ENCODE assay signal across 19 cellular contexts in genomic region chr10:32882076-32882475, GRCh38.
"Had no signal": no experiment of that assay in that cellular context is flagged by ENCODE, and none has a peak within 500 bp of the region (broad histone marks: within the 10 kb centered on the region; RNA-seq: fewer than 3 reads in every experiment).

No MANE protein-coding gene starts in this region.

- H3K36me3 Mint-ChIP-seq: stimulated activated memory B cell treated with anti-CD40 and anti-IgM and Interleukin-4, amounts not matched to agents 10 μg/mL and 1 μg/mL and 100 μg/mL, for 72 hours had no signal

- H3K4me3 Mint-ChIP-seq: naive thymus-derived CD4-positive, alpha-beta T cell; nephron progenitor cell; stimulated activated memory B cell treated with anti-CD40 and anti-IgM and Interleukin-4, amounts not matched to agents 10 μg/mL and 1 μg/mL and 100 μg/mL, for 72 hours; stimulated activated naive CD8-positive, alpha-beta T cell treated with anti-CD3 and anti-CD28 coated beads, Interleukin-15, Interleukin-2, amounts not matched to agents 100 ng/mL and 50 ng/mL, for 24 hours had no signal

- H3K36me3 ChIP-seq: spleen, tibial artery had no signal

- ATAC-seq: esophagus mucosa; left cardiac atrium; left ventricle myocardium superior; naive thymus-derived CD4-positive, alpha-beta T cell; sciatic nerve; stimulated activated memory B cell treated with anti-CD40 and anti-IgM and Interleukin-4, amounts not matched to agents 10 μg/mL and 1 μg/mL and 100 μg/mL, for 72 hours had no signal

- H3K27ac Mint-ChIP-seq: naive thymus-derived CD4-positive, alpha-beta T cell; nephron progenitor cell; stimulated activated memory B cell treated with anti-CD40 and anti-IgM and Interleukin-4, amounts not matched to agents 10 μg/mL and 1 μg/mL and 100 μg/mL, for 72 hours; stimulated activated naive CD8-positive, alpha-beta T cell treated with anti-CD3 and anti-CD28 coated beads, Interleukin-15, Interleukin-2, amounts not matched to agents 100 ng/mL and 50 ng/mL, for 24 hours had no signal

- DNase-seq: effector memory CD4-positive, alpha-beta T cell; kidney; left cardiac atrium; left ventricle myocardium superior; mesenchymal stem cell; naive thymus-derived CD4-positive, alpha-beta T cell; nephron progenitor cell; spleen; stimulated activated CD4-positive, alpha-beta T cell treated with anti-CD3 and anti-CD28 coated beads, Interleukin-15, amount 100 ng/mL, for 24 hours; stimulated activated CD4-positive, alpha-beta T cell treated with anti-CD3 and anti-CD28 coated beads, Interleukin-1b, Interleukin-23, amount 100 ng/mL, for 48 hours; stimulated activated CD4-positive, alpha-beta T cell treated with anti-CD3 and anti-CD28 coated beads, Interleukin-4, amount 100 ng/mL, for 24 hours; tibial artery had no signal

- H3K4me1 ChIP-seq: spleen, tibial artery had no signal

- H3K27me3 Mint-ChIP-seq: naive thymus-derived CD4-positive, alpha-beta T cell; stimulated activated memory B cell treated with anti-CD40 and anti-IgM and Interleukin-4, amounts not matched to agents 10 μg/mL and 1 μg/mL and 100 μg/mL, for 72 hours; stimulated activated naive CD8-positive, alpha-beta T cell treated with anti-CD3 and anti-CD28 coated beads, Interleukin-15, Interleukin-2, amounts not matched to agents 100 ng/mL and 50 ng/mL, for 24 hours had no signal

- H3K9me3 ChIP-seq: spleen, tibial artery had no signal

- H3K27me3 ChIP-seq: spleen, tibial artery had no signal

- H3K4me3 ChIP-seq: lung, spleen, tibial artery had no signal

- FAIRE-seq: endometrium, frontal cortex, kidney had no signal

- H3K27ac ChIP-seq: spleen, tibial artery had no signal

- H3K9me3 Mint-ChIP-seq: nephron progenitor cell; stimulated activated memory B cell treated with anti-CD40 and anti-IgM and Interleukin-4, amounts not matched to agents 10 μg/mL and 1 μg/mL and 100 μg/mL, for 72 hours; stimulated activated naive CD8-positive, alpha-beta T cell treated with anti-CD3 and anti-CD28 coated beads, Interleukin-15, Interleukin-2, amounts not matched to agents 100 ng/mL and 50 ng/mL, for 24 hours had no signal

- H3K4me1 Mint-ChIP-seq: naive thymus-derived CD4-positive, alpha-beta T cell; stimulated activated memory B cell treated with anti-CD40 and anti-IgM and Interleukin-4, amounts not matched to agents 10 μg/mL and 1 μg/mL and 100 μg/mL, for 72 hours had no signal
